Comparison of ENCODE assay signal across 11 cellular contexts in genomic region chr15:78938608-78939488, GRCh38. TPM values are rescaled to one million over a fixed set of nuclear protein-coding genes. Genes with fewer than 3 reads are reported as not detected.
DNase-seq lines count a peak whose midpoint lies in the region; ATAC-seq, FAIRE-seq and TF ChIP-seq lines count a peak whose summit lies in the region.
"Had no signal": no experiment of that assay in that cellular context is flagged by ENCODE, and none has a peak within 500 bp of the region (broad histone marks: within the 10 kb centered on the region; RNA-seq: fewer than 3 reads in every experiment).

No MANE protein-coding gene starts in this region.

- intact Hi-C loops in lower lobe of right lung (cut with DNase I) = no loop called here

- peak; percentile 46 for DNase-seq in GM18507 (ENCODE audit: extremely low spot score, insufficient read length, low read depth)
- no peak for DNase-seq in lower lobe of right lung
- no peak for DNase-seq in DMS53 (lab: John Stamatoyannopoulos, UW)
- DNase-seq in anterior cingulate cortex (lab: John Stamatoyannopoulos, UW) = no peak
- no peak for DNase-seq in AG08396 (ENCODE audit: low spot score)
- DNase-seq in D721Med (ENCODE audit: insufficient read length, low spot score) = no peak
- DNase-seq: IMR-90 had no signal

- H3K27ac ChIP-seq in KOPT-K1 (ENCODE audit: low read depth, low read length, poor library complexity, severe bottlenecking) (peak overlapping the region; percentile 87), lower lobe of right lung (peak overlapping the region; percentile 76)

- H3K4me3 ChIP-seq in lower lobe of right lung = no peak overlapping the region

- H3K36me3 ChIP-seq in KOPT-K1 (ENCODE audit: insufficient read depth, low read length) (peaks cover 19% of the 10 kb centered on the region; the same call in 1 of the 2 replicates), lower lobe of right lung (peaks cover 47% of the 10 kb centered on the region)

- FAIRE-seq in GM18507 (lab: Jason Lieb, UNC) (peak; percentile 89), D721Med (lab: Jason Lieb, UNC) (no peak)
- FAIRE-seq: bronchial epithelial cell had no signal

- ATAC-seq in GM21515 (IDR thresholded peaks at IDR 0.05; ENCODE audit: unreplicated experiment) (peak; percentile 53), lower lobe of right lung (peak; percentile 43 to 60)
- ATAC-seq: right cardiac atrium had no signal

- TF ChIP-seq CTCF in lower lobe of right lung (IDR thresholded peaks at IDR 0.05) = no peak
- TF ChIP-seq CTCF in D721Med (IDR thresholded peaks at IDR 0.05; ENCODE audit: insufficient read depth, missing control alignments) = no peak

- no peaks in the 10 kb centered on the region for H3K9me3 ChIP-seq in KOPT-K1 (ENCODE audit: insufficient read depth, low read length, poor library complexity, severe bottlenecking)
- H3K9me3 ChIP-seq in lower lobe of right lung = no peaks in the 10 kb centered on the region

- H3K4me1 ChIP-seq in lower lobe of right lung = peaks cover 74% of the 10 kb centered on the region

- no peaks in the 10 kb centered on the region for H3K27me3 ChIP-seq in lower lobe of right lung (ENCODE audit: low read depth)

RNA-seq across cellular contexts. Expression of gene CTSH, which starts 6.0 kb away (rescaled TPM):
- 724 TPM for total RNA-seq in lower lobe of right lung
